In genomic region chr13:59689057-59689456, GRCh38 we compare ENCODE assay signal across 25 cellular contexts.
DNase-seq lines count a peak whose midpoint lies in the region; ATAC-seq, FAIRE-seq and TF ChIP-seq lines count a peak whose summit lies in the region.
"Had no signal": no experiment of that assay in that cellular context is flagged by ENCODE, and none has a peak within 500 bp of the region (broad histone marks: within the 10 kb centered on the region; RNA-seq: fewer than 3 reads in every experiment).

No MANE protein-coding gene starts in this region.

- CTCF ChIA-PET in Caco-2 (lab: Charles Lee) (no interaction called here), H1 (lab: Charles Lee; ENCODE audit: partially characterized antibody) (interaction anchor here (1.1 to 1.3 kb wide), 3 partner anchors 9 to 298 kb away, joined by 3 to 4 read pairs (median 3); no protein-coding TSS in a partner anchor), mammary epithelial cell (lab: Charles Lee; ENCODE audit: low non-redundant PET) (no interaction called here)

- H3K36me3 Mint-ChIP-seq in Caco-2 (ENCODE audit: insufficient read depth, unreplicated experiment), result peaks cover 28% of the 10 kb centered on the region
- H3K36me3 Mint-ChIP-seq: CD4-positive, CD25-positive, alpha-beta regulatory T cell had no signal

- POLR2A ChIA-PET in Caco-2 (lab: Charles Lee), result no interaction called here
- POLR2A ChIA-PET in H1 (lab: Charles Lee; ENCODE audit: partially characterized antibody), result no interaction called here

- H3K4me3 Mint-ChIP-seq in Caco-2 (ENCODE audit: unreplicated experiment), result no peak overlapping the region
- H3K4me3 Mint-ChIP-seq: CD4-positive, CD25-positive, alpha-beta regulatory T cell had no signal

- H3K23ac ChIP-seq in H1 (ENCODE audit: insufficient read length) (no peak overlapping the region), mesendoderm (ENCODE audit: low read length) (no peak overlapping the region)

- 28% methylated on average over 4 of the region's 4 CpGs; no CpG with 5 or more reads in 1 of the 2 experiments for WGBS in H1 (ENCODE audit: extremely low coverage in 1 of 2, insufficient coverage in 1 of 2, insufficient read length in 1 of 2, insufficient replicate concordance in 2 of 2, low coverage in 1 of 2, low lambda C conversion rate in 2 of 2, missing lambda C conversion rate in 1 of 2), 2 experiments
- WGBS in mesendoderm (ENCODE audit: extremely low coverage, insufficient coverage, low lambda C conversion rate), result no CpG with 5 or more reads among the region's 4 CpGs
- WGBS in mammary epithelial cell (ENCODE audit: low coverage, missing lambda C conversion rate), result 86% methylated on average over 4 of the region's 4 CpGs
- 83 to 89% (median 89%) methylated on average over 4 of the region's 4 CpGs for WGBS in heart left ventricle, 4 donors

- no peaks in the 10 kb centered on the region for H3K27me3 ChIP-seq in Caco-2 (replicated peaks; ENCODE audit: control insufficient read depth, insufficient read depth, low read length)
- H3K27me3 ChIP-seq in HUES48 (ENCODE audit: control insufficient read depth, insufficient read depth, low read length), result no peaks in the 10 kb centered on the region
- no peaks in the 10 kb centered on the region for H3K27me3 ChIP-seq in H1 (replicated peaks in 1 of 4; ENCODE audit: control insufficient read depth in 3 of 4, extremely low read depth in 1 of 4, insufficient read depth in 3 of 4, low read length in 3 of 4)
- no peaks in the 10 kb centered on the region for H3K27me3 ChIP-seq in mesendoderm (ENCODE audit: insufficient read depth, low read length, poor library complexity)
- H3K27me3 ChIP-seq in mammary epithelial cell (ENCODE audit: insufficient read depth, low read length), result no peaks in the 10 kb centered on the region
- H3K27me3 ChIP-seq in heart left ventricle, result no peaks in the 10 kb centered on the region
- H3K27me3 ChIP-seq: BLaER1 had no signal

- no peak for ATAC-seq in GM19455 (IDR thresholded peaks at IDR 0.05; ENCODE audit: unreplicated experiment)
- no peak for ATAC-seq in heart left ventricle
- ATAC-seq: K562 had no signal

- peak overlapping the region; percentile 88 for H3K27ac ChIP-seq in HUES48 (ENCODE audit: low read depth, low read length)
- no peak overlapping the region for H3K27ac ChIP-seq in H1 (ENCODE audit: low read depth, low read length)
- H3K27ac ChIP-seq in mesendoderm (ENCODE audit: low read depth, low read length), result no peak overlapping the region
- no peak overlapping the region for H3K27ac ChIP-seq in mammary epithelial cell (ENCODE audit: insufficient read depth, low read depth, low read length)
- no peak overlapping the region for H3K27ac ChIP-seq in heart left ventricle
- H3K27ac ChIP-seq: BLaER1, GM23248, HL-60, PC-9 had no signal

- no TSS peak for BruUV-seq in Caco-2 (replicated peaks; lab: Mats Ljungman, UMichigan)
- no TSS peak for BruUV-seq in mammary epithelial cell (replicated peaks; lab: Mats Ljungman, UMichigan)

- H3K4ac ChIP-seq in H1 (replicated peaks; ENCODE audit: insufficient read length, low read depth, low read length) (no peak overlapping the region), mesendoderm (ENCODE audit: low read depth, low read length) (no peak overlapping the region)

- no peaks in the 10 kb centered on the region for H3K36me3 ChIP-seq in Caco-2 (ENCODE audit: control insufficient read depth, insufficient read depth, low read length)
- H3K36me3 ChIP-seq in HUES48 (ENCODE audit: control insufficient read depth, insufficient read depth, low read length), result no peaks in the 10 kb centered on the region
- no peaks in the 10 kb centered on the region for H3K36me3 ChIP-seq in H1 (ENCODE audit: control insufficient read depth in 2 of 4, insufficient read depth in 4 of 4, low read length in 3 of 4)
- no peaks in the 10 kb centered on the region for H3K36me3 ChIP-seq in mesendoderm (ENCODE audit: control insufficient read depth, insufficient read depth, low read length)
- H3K36me3 ChIP-seq in mammary epithelial cell (ENCODE audit: insufficient read depth, low read length), result peaks cover 2% of the 10 kb centered on the region
- no peaks in the 10 kb centered on the region for H3K36me3 ChIP-seq in heart left ventricle
- H3K36me3 ChIP-seq: BLaER1 had no signal

- H3K4me3 ChIP-seq in Caco-2 (ENCODE audit: low read depth, low read length), result no peak overlapping the region
- H3K4me3 ChIP-seq in HUES48 (ENCODE audit: low read depth, low read length), result 0 out of 2 replicates have a peak overlapping the region, but pooled peaks have one; percentile 7
- no peak overlapping the region for H3K4me3 ChIP-seq in H1 (ENCODE audit: extremely low read depth in 1 of 4, insufficient read depth in 2 of 4, low read depth in 3 of 4, low read length in 4 of 4)
- H3K4me3 ChIP-seq in mesendoderm (ENCODE audit: low read length), result no peak overlapping the region
- H3K4me3 ChIP-seq in mammary epithelial cell (replicated peaks in 1 of 3; ENCODE audit: insufficient read depth in 1 of 3, low read depth in 2 of 3, low read length in 3 of 3), result no peak overlapping the region
- no peak overlapping the region for H3K4me3 ChIP-seq in heart left ventricle
- H3K4me3 ChIP-seq: BLaER1, GM23248, K562, PC-9 had no signal

- H3K56ac ChIP-seq in H1 (replicated peaks; ENCODE audit: insufficient read length, low read depth, low read length) (no peak overlapping the region), mesendoderm (ENCODE audit: low read length) (no peak overlapping the region)

- no peak for DNase-seq in Caco-2
- peak in 1 of 2 experiments; percentile 17 for DNase-seq in H1 (ENCODE audit: low read depth in 1 of 2, low spot score in 2 of 2)
- peak; percentile 94 for DNase-seq in mesendoderm
- DNase-seq in mammary epithelial cell, result no peak
- DNase-seq in heart left ventricle, result no peak
- DNase-seq in H4 (ENCODE audit: low spot score), result no peak
- DNase-seq: CD4-positive, CD25-positive, alpha-beta regulatory T cell; GM23248; Kasumi-1; NCI-H1105; NCI-H1436 treated with DMSO at 0.1 percent for 48 hours; NCI-H1930; NCI-H2107; NCI-H524; NCI-H748 treated with DMSO at 0.1 percent for 48 hours; NK-92 treated with Interleukin-12 subunit alpha and Interleukin-12 subunit beta, amount 100 ng/mL, for 24 hours; PC-9; Right ventricle myocardium superior had no signal

- H3K4me1 ChIP-seq in Caco-2, result peaks cover 94% of the 10 kb centered on the region
- peaks cover 66% of the 10 kb centered on the region for H3K4me1 ChIP-seq in HUES48 (ENCODE audit: control insufficient read depth, insufficient read depth, low read length)
- H3K4me1 ChIP-seq in H1 (replicated peaks in 1 of 4; ENCODE audit: control insufficient read depth in 3 of 4, insufficient read depth in 4 of 4, low read length in 3 of 4), result peaks cover 0 to 8% (median 2%) of the 10 kb centered on the region in 4 experiments; a peak in 5 of 7 replicates
- H3K4me1 ChIP-seq in mesendoderm (ENCODE audit: control insufficient read depth, low read depth, low read length), result peaks cover 4% of the 10 kb centered on the region
- no peaks in the 10 kb centered on the region for H3K4me1 ChIP-seq in mammary epithelial cell (ENCODE audit: insufficient read depth, low read length)
- no peaks in the 10 kb centered on the region for H3K4me1 ChIP-seq in heart left ventricle
- H3K4me1 ChIP-seq: BLaER1 had no signal

- H3K9me3 ChIP-seq in Caco-2 (no peaks in the 10 kb centered on the region), HUES48 (ENCODE audit: control insufficient read depth, insufficient read depth, low read length) (no peaks in the 10 kb centered on the region), H1 (ENCODE audit: insufficient read depth in 2 of 2, low read depth in 1 of 2, low read length in 1 of 2) (no peaks in the 10 kb centered on the region), mammary epithelial cell (replicated peaks; ENCODE audit: insufficient read depth, low read length) (no peaks in the 10 kb centered on the region), heart left ventricle (no peaks in the 10 kb centered on the region)
- H3K9me3 ChIP-seq: BLaER1 had no signal

- H2AFZ ChIP-seq in H1 (ENCODE audit: low read length) (no peak overlapping the region), mammary epithelial cell (ENCODE audit: low read depth, low read length) (no peak overlapping the region)
- H2AFZ ChIP-seq: GM23248, PC-9 had no signal

- no peak overlapping the region for H2BK20ac ChIP-seq in H1 (ENCODE audit: low read length)

- no peaks in the 10 kb centered on the region for H3K27me3 Mint-ChIP-seq in Caco-2 (ENCODE audit: insufficient read depth, unreplicated experiment)
- H3K27me3 Mint-ChIP-seq: CD4-positive, CD25-positive, alpha-beta regulatory T cell had no signal

- FAIRE-seq in H1 (lab: Jason Lieb, UNC), result peak; percentile 80
- FAIRE-seq: D721Med, GM18507, K562 had no signal

- H2BK5ac ChIP-seq in H1 (ENCODE audit: low read depth, low read length), result no peak overlapping the region
- H2BK5ac ChIP-seq in mesendoderm (ENCODE audit: low read length), result no peak overlapping the region

- in situ Hi-C loops in mammary epithelial cell (cut with MboI; ENCODE audit: low sequenced_read_pairs in 2 of 2), result loop anchor here in 1 of 2 donors (10.0 kb wide), 2 partner anchors 86 to 216 kb away; no protein-coding TSS in a partner anchor

- peak overlapping the region; percentile 25 for H3K27ac Mint-ChIP-seq in Caco-2 (ENCODE audit: unreplicated experiment)
- H3K27ac Mint-ChIP-seq: CD4-positive, CD25-positive, alpha-beta regulatory T cell had no signal

- H3K9ac ChIP-seq in HUES48 (ENCODE audit: low read depth, low read length) (no peak overlapping the region), H1 (replicated peaks in 1 of 4; ENCODE audit: extremely low read depth in 1 of 4, low read depth in 3 of 4, low read length in 3 of 4) (no peak overlapping the region), mesendoderm (ENCODE audit: low read length) (no peak overlapping the region), mammary epithelial cell (ENCODE audit: insufficient read depth, low read length) (no peak overlapping the region)
- H3K9ac ChIP-seq: BLaER1, GM23248 had no signal

- no peak for TF ChIP-seq RAD21 in H1 (IDR thresholded peaks at IDR 0.05 in 1 of 2, conservative IDR thresholded peaks at IDR 0.05 in 1 of 2; ENCODE audit: low read depth in 2 of 2, low read length in 2 of 2)

- TF ChIP-seq POLR2A in H1 (IDR thresholded peaks at IDR 0.05; ENCODE audit: control extremely low read depth in 1 of 2, low read depth in 2 of 2, low read length in 2 of 2) (no peak), heart left ventricle (IDR thresholded peaks at IDR 0.05) (no peak)

- H3K18ac ChIP-seq in H1 (ENCODE audit: extremely low read depth, low read length) (no peak overlapping the region), mesendoderm (ENCODE audit: low read length) (no peak overlapping the region)

- no peak overlapping the region for H2BK15ac ChIP-seq in H1 (ENCODE audit: low read length)
- no peak overlapping the region for H2BK15ac ChIP-seq in mesendoderm (replicated peaks; ENCODE audit: low read depth)

- H4K20me1 ChIP-seq in H1 (replicated peaks in 1 of 2; ENCODE audit: control insufficient read depth in 1 of 2, insufficient read depth in 2 of 2, low read length in 2 of 2) (no peaks in the 10 kb centered on the region), mammary epithelial cell (ENCODE audit: insufficient read depth, low read length) (no peaks in the 10 kb centered on the region)
- H4K20me1 ChIP-seq: BLaER1 had no signal

- H3K14ac ChIP-seq in H1 (ENCODE audit: insufficient read length), result no peak overlapping the region

- H3K79me2 ChIP-seq in H1 (ENCODE audit: control insufficient read depth in 1 of 2, insufficient read depth in 2 of 2, low read length in 2 of 2) (no peaks in the 10 kb centered on the region), mesendoderm (ENCODE audit: control insufficient read depth, insufficient read depth, low read length) (no peaks in the 10 kb centered on the region), mammary epithelial cell (ENCODE audit: insufficient read depth, low read length) (no peaks in the 10 kb centered on the region)

- dilution Hi-C loops in mammary epithelial cell (cut with HindIII; ENCODE audit: low sequenced_read_pairs), result no loop called here

- H2BK120ac ChIP-seq in H1 (replicated peaks; ENCODE audit: low read depth, low read length), result no peak overlapping the region
- no peak overlapping the region for H2BK120ac ChIP-seq in mesendoderm (ENCODE audit: low read depth, low read length)

- H2AK5ac ChIP-seq in H1 (ENCODE audit: low read depth, low read length) (no peak overlapping the region), mesendoderm (ENCODE audit: low read length) (no peak overlapping the region)

- intact Hi-C loops in Caco-2 (cut with micrococcal nuclease; ENCODE audit: unreplicated experiment), result loop anchor here (10.0 kb wide), 1 partner anchor 746 kb away; no protein-coding TSS in a partner anchor
- intact Hi-C loops in mammary epithelial cell (cut with micrococcal nuclease), result no loop called here
- intact Hi-C loops in heart left ventricle (cut with DNase I), result loop anchor here in 4 of 10 donors (10.0 kb wide), 2 partner anchors 646 to 746 kb away; no protein-coding TSS in a partner anchor

- H4K5ac ChIP-seq in H1 (ENCODE audit: insufficient read length, low read depth, low read length) (peak overlapping the region; percentile 56), mesendoderm (ENCODE audit: low read length) (no peak overlapping the region)

- no peak overlapping the region for H2BK12ac ChIP-seq in H1 (ENCODE audit: low read depth, low read length)

- H4K8ac ChIP-seq in H1 (ENCODE audit: extremely low read depth, insufficient read depth, low read length), result no peak overlapping the region
- no peak overlapping the region for H4K8ac ChIP-seq in mesendoderm (ENCODE audit: low read depth, low read length)

- no peak overlapping the region for H4K91ac ChIP-seq in H1 (replicated peaks; ENCODE audit: insufficient read length, low read length)

- H3K9me3 Mint-ChIP-seq in Caco-2 (ENCODE audit: unreplicated experiment), result no peaks in the 10 kb centered on the region

- H3K4me1 Mint-ChIP-seq in Caco-2 (ENCODE audit: low read depth, unreplicated experiment), result peaks cover 62% of the 10 kb centered on the region

- TF ChIP-seq EP300 in H1 (IDR thresholded peaks at IDR 0.05; ENCODE audit: borderline replicate concordance in 1 of 2, low read depth in 2 of 2, low read length in 2 of 2), result no peak

- no peaks in the 10 kb centered on the region for H3K23me2 ChIP-seq in H1 (ENCODE audit: low read depth, low read length)

- H3K4me2 ChIP-seq in H1 (ENCODE audit: insufficient read depth in 1 of 2, low read depth in 2 of 2, low read length in 2 of 2), result no peak overlapping the region
- no peak overlapping the region for H3K4me2 ChIP-seq in mesendoderm (ENCODE audit: low read length)
- no peak overlapping the region for H3K4me2 ChIP-seq in mammary epithelial cell (ENCODE audit: insufficient read depth, low read depth, low read length)
- H3K4me2 ChIP-seq: BLaER1, PC-9 had no signal

- H3K79me1 ChIP-seq in H1 (ENCODE audit: low read depth, low read length), result no peaks in the 10 kb centered on the region
- H3K79me1 ChIP-seq in mesendoderm (ENCODE audit: low read length), result no peaks in the 10 kb centered on the region

- TF ChIP-seq CTCF in Caco-2 (IDR thresholded peaks at IDR 0.05; ENCODE audit: insufficient read depth in 1 of 2, low read depth in 1 of 2, low read length in 1 of 2, severe bottlenecking in 1 of 2, unreplicated experiment in 1 of 2), result no peak
- TF ChIP-seq CTCF in H1 (IDR thresholded peaks at IDR 0.05; ENCODE audit: control extremely low read depth in 1 of 3, insufficient read depth in 1 of 3, low read depth in 1 of 3, low read length in 3 of 3), result no peak
- no peak for TF ChIP-seq CTCF in mammary epithelial cell (conservative IDR thresholded peaks at IDR 0.05 in 1 of 2, IDR thresholded peaks at IDR 0.05 in 1 of 2; ENCODE audit: extremely low read depth in 1 of 2, insufficient read depth in 1 of 2, low read depth in 1 of 2, low read length in 2 of 2)
- no peak for TF ChIP-seq CTCF in heart left ventricle (IDR thresholded peaks at IDR 0.05)
